ENCODE assay signal across 8 cellular contexts in genomic region chr4:85825937-85826678, GRCh38.
DNase-seq lines count a peak whose midpoint lies in the region; ATAC-seq and TF ChIP-seq lines count a peak whose summit lies in the region.

No MANE protein-coding gene starts in this region.

- dilution Hi-C loops in mammary epithelial cell (cut with HindIII; ENCODE audit: low sequenced_read_pairs): no loop called here

- H3K27me3 ChIP-seq in mammary epithelial cell (ENCODE audit: insufficient read depth, low read length) (peaks cover 2% of the 10 kb centered on the region), lower lobe of right lung (ENCODE audit: low read depth) (no peaks in the 10 kb centered on the region)

- no peaks in the 10 kb centered on the region for H3K36me3 Mint-ChIP-seq in activated CD8-positive, alpha-beta T cell treated with anti-CD3 and anti-CD28 coated beads, Interleukin-2, amount 10 ng/mL, durations not matched to agents 7 days and 5 days (ENCODE audit: low read depth)

- WGBS in mammary epithelial cell (ENCODE audit: low coverage, missing lambda C conversion rate): 58% methylated on average over 6 of the region's 7 CpGs

- H3K9me3 ChIP-seq in mammary epithelial cell (replicated peaks; ENCODE audit: insufficient read depth, low read length): no peaks in the 10 kb centered on the region
- no peaks in the 10 kb centered on the region for H3K9me3 ChIP-seq in lower lobe of right lung

- POLR2A ChIA-PET in activated CD8-positive, alpha-beta T cell treated with anti-CD3 and anti-CD28 coated beads, Interleukin-2, amount 10 ng/mL, durations not matched to agents 7 days and 5 days (lab: Charles Lee): no interaction called here

- peak; percentile 4 to 52 for DNase-seq in T47D (ENCODE audit: low read depth in 1 of 2, low spot score in 1 of 2)
- no peak for DNase-seq in mammary epithelial cell
- DNase-seq in Kasumi-1 (lab: John Stamatoyannopoulos, UW): peak; percentile 65
- peak; percentile 66 for DNase-seq in astrocyte of the spinal cord (ENCODE audit: low read depth, low spot score)
- DNase-seq in lower lobe of right lung: no peak
- DNase-seq in effector CD4-positive, alpha-beta T cell: no peak
- DNase-seq in activated gamma-delta T cell treated with Interleukin-2 at 50 U/mL for 16 hours: no peak
- DNase-seq in activated CD8-positive, alpha-beta T cell treated with anti-CD3 and anti-CD28 coated beads, Interleukin-2, amount 10 ng/mL, durations not matched to agents 7 days and 5 days: no peak

- H3K27me3 Mint-ChIP-seq in activated CD8-positive, alpha-beta T cell treated with anti-CD3 and anti-CD28 coated beads, Interleukin-2, amount 10 ng/mL, durations not matched to agents 7 days and 5 days (ENCODE audit: low read depth): no peaks in the 10 kb centered on the region

- CTCF ChIA-PET in mammary epithelial cell (lab: Charles Lee; ENCODE audit: low non-redundant PET): interaction anchor here (0.6 kb wide), 1 partner anchor 602 kb away, joined by 14 read pairs; no protein-coding TSS in a partner anchor
- CTCF ChIA-PET in activated CD8-positive, alpha-beta T cell treated with anti-CD3 and anti-CD28 coated beads, Interleukin-2, amount 10 ng/mL, durations not matched to agents 7 days and 5 days (lab: Charles Lee): no interaction called here

- H3K79me2 ChIP-seq in mammary epithelial cell (ENCODE audit: insufficient read depth, low read length): no peaks in the 10 kb centered on the region

- no peak overlapping the region for H3K9ac ChIP-seq in mammary epithelial cell (ENCODE audit: insufficient read depth, low read length)

- H4K20me1 ChIP-seq in mammary epithelial cell (ENCODE audit: insufficient read depth, low read length): no peaks in the 10 kb centered on the region

- no peak overlapping the region for H2AFZ ChIP-seq in mammary epithelial cell (ENCODE audit: low read depth, low read length)

- BruUV-seq in mammary epithelial cell (replicated peaks; lab: Mats Ljungman, UMichigan): no TSS peak

- in situ Hi-C loops in T47D (cut with HindIII; ENCODE audit: low pct_unique_long_range_greater_than_20kb, low sequenced_read_pairs) (no loop called here), mammary epithelial cell (cut with MboI; ENCODE audit: low sequenced_read_pairs in 2 of 2) (no loop called here), astrocyte of the spinal cord (cut with HindIII; ENCODE audit: low sequenced_read_pairs) (no loop called here)

- peak; percentile 80 to 89 for ATAC-seq in lower lobe of right lung
- no peak for ATAC-seq in activated CD8-positive, alpha-beta T cell treated with anti-CD3 and anti-CD28 coated beads, Interleukin-2, amount 10 ng/mL, durations not matched to agents 7 days and 5 days

- H3K4me3 Mint-ChIP-seq in activated CD8-positive, alpha-beta T cell treated with anti-CD3 and anti-CD28 coated beads, Interleukin-2, amount 10 ng/mL, durations not matched to agents 7 days and 5 days: no peak overlapping the region

- no peak overlapping the region for H3K27ac Mint-ChIP-seq in activated CD8-positive, alpha-beta T cell treated with anti-CD3 and anti-CD28 coated beads, Interleukin-2, amount 10 ng/mL, durations not matched to agents 7 days and 5 days

- H3K27ac ChIP-seq in mammary epithelial cell (ENCODE audit: insufficient read depth, low read depth, low read length) (no peak overlapping the region), lower lobe of right lung (peak overlapping the region; percentile 19)

- intact Hi-C loops in mammary epithelial cell (cut with micrococcal nuclease): loop anchor here (10.0 kb wide), 1 partner anchor 139 kb away; no protein-coding TSS in a partner anchor
- intact Hi-C loops in lower lobe of right lung (cut with DNase I): no loop called here

- no peak overlapping the region for H3K4me2 ChIP-seq in mammary epithelial cell (ENCODE audit: insufficient read depth, low read depth, low read length)

- H3K4me1 ChIP-seq in mammary epithelial cell (ENCODE audit: insufficient read depth, low read length) (peaks cover 12% of the 10 kb centered on the region), lower lobe of right lung (peaks cover 20% of the 10 kb centered on the region)

- H3K36me3 ChIP-seq in mammary epithelial cell (ENCODE audit: insufficient read depth, low read length) (no peaks in the 10 kb centered on the region), lower lobe of right lung (no peaks in the 10 kb centered on the region)

- no peak overlapping the region for H3K4me3 ChIP-seq in mammary epithelial cell (replicated peaks in 1 of 3; ENCODE audit: insufficient read depth in 1 of 3, low read depth in 2 of 3, low read length in 3 of 3)
- no peak overlapping the region for H3K4me3 ChIP-seq in astrocyte of the spinal cord (ENCODE audit: low read depth, low read length)
- no peak overlapping the region for H3K4me3 ChIP-seq in lower lobe of right lung

- H3K9me3 Mint-ChIP-seq in activated CD8-positive, alpha-beta T cell treated with anti-CD3 and anti-CD28 coated beads, Interleukin-2, amount 10 ng/mL, durations not matched to agents 7 days and 5 days (ENCODE audit: insufficient read depth): no peaks in the 10 kb centered on the region

- H3K4me1 Mint-ChIP-seq in activated CD8-positive, alpha-beta T cell treated with anti-CD3 and anti-CD28 coated beads, Interleukin-2, amount 10 ng/mL, durations not matched to agents 7 days and 5 days (ENCODE audit: low read depth): no peaks in the 10 kb centered on the region

- TF ChIP-seq CTCF in mammary epithelial cell (conservative IDR thresholded peaks at IDR 0.05 in 1 of 2, IDR thresholded peaks at IDR 0.05 in 1 of 2; ENCODE audit: extremely low read depth in 1 of 2, insufficient read depth in 1 of 2, low read depth in 1 of 2, low read length in 2 of 2) (no peak), astrocyte of the spinal cord (IDR thresholded peaks at IDR 0.05; ENCODE audit: low read depth, low read length) (peak; percentile 25), lower lobe of right lung (IDR thresholded peaks at IDR 0.05) (peak; percentile 19)

Comparison
In these comparisons a context has a peak if more than half of its experiments do, and no peak if none do; other contexts are left out.
1. DNase-seq: peak in T47D (2 of 2), Kasumi-1 (2 of 2) and astrocyte of the spinal cord (single experiment); none in mammary epithelial cell (single experiment), lower lobe of right lung (single experiment), effector CD4-positive, alpha-beta T cell (single experiment), activated gamma-delta T cell treated with Interleukin-2 at 50 U/mL for 16 hours (single experiment) and activated CD8-positive, alpha-beta T cell treated with anti-CD3 and anti-CD28 coated beads, Interleukin-2, amount 10 ng/mL, durations not matched to agents 7 days and 5 days (single experiment).
2. CTCF ChIP-seq: peak in astrocyte of the spinal cord (single experiment) and lower lobe of right lung (single experiment); none in mammary epithelial cell (0 of 2).